In the genomic region with DNA sequence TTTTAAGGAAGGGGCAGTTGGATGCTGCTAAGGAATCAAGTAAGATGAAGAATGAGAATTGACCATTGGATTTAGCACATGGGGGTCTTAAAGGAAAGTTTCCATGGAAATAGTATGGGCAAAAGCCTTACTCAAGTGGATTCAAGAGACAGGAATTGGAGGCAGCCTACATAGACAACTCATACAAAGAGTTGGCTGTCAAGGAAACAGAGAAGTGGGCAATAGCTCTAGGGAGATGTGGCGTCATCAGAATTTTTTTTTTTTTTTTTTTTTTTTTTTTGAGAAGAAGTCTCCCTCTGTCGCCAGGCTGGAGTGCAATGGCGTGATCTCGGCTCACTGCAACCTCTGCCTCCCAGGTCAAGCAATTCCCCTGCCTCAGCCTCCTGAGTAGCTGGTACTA, we compare ENCODE assay signal across 27 cellular contexts. TPM values are rescaled to one million over a fixed set of nuclear protein-coding genes. Genes with fewer than 3 reads are reported as not detected.
A peak's percentile ranks its signal among the peaks of the same experiment; 100 is the strongest.
DNase-seq lines count a peak whose midpoint lies in the region; TF ChIP-seq lines count a peak whose summit lies in the region.
"Had no signal": no experiment of that assay in that cellular context is flagged by ENCODE, and none has a peak within 500 bp of the region (broad histone marks: within the 10 kb centered on the region; RNA-seq: fewer than 3 reads in every experiment).

No MANE protein-coding gene starts in this region.

- no peak overlapping the region for H3K4me3 Mint-ChIP-seq in MCF 10A (ENCODE audit: unreplicated experiment)
- no peak overlapping the region for H3K4me3 Mint-ChIP-seq in endodermal cell
- no peak overlapping the region for H3K4me3 Mint-ChIP-seq in type B pancreatic cell
- no peak overlapping the region for H3K4me3 Mint-ChIP-seq in activated T-helper 2 cell treated with anti-CD3 and anti-CD28 coated beads, Interferon-gamma antibody, Interleukin-2, Interleukin-4, amounts not matched to agents 10 μg/mL and 5 μg/mL and 100 μg/mL, durations not matched to agents 14 hours and 24 hours and 36 hours (ENCODE audit: low read depth)
- H3K4me3 Mint-ChIP-seq: activated CD4-positive, alpha-beta T cell treated with anti-CD3 and anti-CD28 coated beads for 36 hours; activated T-cell treated with anti-CD3 and anti-CD28 coated beads, Interleukin-2, amount 50 U/mL, for 4 hours; CD14-positive monocyte; GM23338; T-cell had no signal

- H3K36me3 ChIP-seq in breast epithelium (no peaks in the 10 kb centered on the region), PC-9 (ENCODE audit: low read depth) (no peaks in the 10 kb centered on the region), endodermal cell (ENCODE audit: control insufficient read depth, insufficient read depth, low read length) (no peaks in the 10 kb centered on the region)
- H3K36me3 ChIP-seq: cardiac muscle cell, prostate gland, tibial nerve had no signal

- intact Hi-C loops in MCF 10A (cut with micrococcal nuclease), result no loop called here
- intact Hi-C loops in breast epithelium (cut with DNase I; ENCODE audit: low total_unique reads), result no loop called here
- intact Hi-C loops in PC-9 (cut with micrococcal nuclease; ENCODE audit: unreplicated experiment), result loop anchor here (5.0 kb wide), 3 partner anchors 371 to 421 kb away; no protein-coding TSS in a partner anchor
- intact Hi-C loops in activated T-helper 2 cell treated with anti-CD3 and anti-CD28 coated beads, Interferon-gamma antibody, Interleukin-2, Interleukin-4, amounts not matched to agents 10 μg/mL and 5 μg/mL and 100 μg/mL, durations not matched to agents 14 hours and 24 hours and 36 hours (cut with micrococcal nuclease), result no loop called here

- peaks cover 5% of the 10 kb centered on the region for H3K36me3 Mint-ChIP-seq in MCF 10A (ENCODE audit: insufficient read depth, unreplicated experiment)
- H3K36me3 Mint-ChIP-seq in endodermal cell (ENCODE audit: low read depth), result no peaks in the 10 kb centered on the region
- H3K36me3 Mint-ChIP-seq in type B pancreatic cell, result peaks cover 13% of the 10 kb centered on the region
- no peaks in the 10 kb centered on the region for H3K36me3 Mint-ChIP-seq in activated T-helper 2 cell treated with anti-CD3 and anti-CD28 coated beads, Interferon-gamma antibody, Interleukin-2, Interleukin-4, amounts not matched to agents 10 μg/mL and 5 μg/mL and 100 μg/mL, durations not matched to agents 14 hours and 24 hours and 36 hours (ENCODE audit: low read depth)
- H3K36me3 Mint-ChIP-seq: activated naive CD4-positive, alpha-beta T cell treated with anti-CD3 and anti-CD28 coated beads, Interleukin-2, amount 50 U/mL, for 72 hours; CD14-positive monocyte; T-cell had no signal

- CTCF ChIA-PET in MCF 10A (lab: Yijun Ruan, JAX), result interaction anchor here (0.5 to 5.2 kb wide), 4 partner anchors 13 to 1172 kb away, joined by 3 to 62 read pairs (median 3); no protein-coding TSS in a partner anchor
- CTCF ChIA-PET in PC-9 (lab: Charles Lee), result no interaction called here

- no peaks in the 10 kb centered on the region for H3K9me3 ChIP-seq in breast epithelium
- H3K9me3 ChIP-seq in PC-9 (ENCODE audit: insufficient read depth, low read depth), result no peaks in the 10 kb centered on the region
- peaks cover 25% of the 10 kb centered on the region for H3K9me3 ChIP-seq in endodermal cell (ENCODE audit: control insufficient read depth, low read length)
- H3K9me3 ChIP-seq: prostate gland, tibial nerve had no signal

- H3K27ac ChIP-seq in breast epithelium (no peak overlapping the region), PC-9 (peak overlapping the region; percentile 100), endodermal cell (ENCODE audit: low read depth, low read length) (no peak overlapping the region)
- H3K27ac ChIP-seq: cardiac muscle cell, coronary artery, prostate gland, tibial nerve had no signal

- POLR2A ChIA-PET in MCF 10A (lab: Yijun Ruan, JAX) (interaction anchor here (0.6 to 3.3 kb wide), 3 partner anchors 13 to 394 kb away, joined by 3 to 41 read pairs (median 4); no protein-coding TSS in a partner anchor), PC-9 (lab: Charles Lee; ENCODE audit: unreplicated experiment) (interaction anchor here (0.6 kb wide), 1 partner anchor 518 kb away, joined by 16 read pairs; no protein-coding TSS in a partner anchor)

- 0 out of 2 replicates have a peak overlapping the region, but pooled peaks have one; percentile 13 for H3K4me2 ChIP-seq in PC-9
- H3K4me2 ChIP-seq: GM23338 had no signal

- no peak overlapping the region for H3K9ac ChIP-seq in endodermal cell (ENCODE audit: extremely low read depth, low read length, poor library complexity, severe bottlenecking)

- no peak for DNase-seq in MCF 10A (ENCODE audit: unreplicated experiment)
- DNase-seq in breast epithelium (ENCODE audit: low spot score in 2 of 2), result no peak
- DNase-seq in PC-9, result no peak
- DNase-seq in endodermal cell, result peak; percentile 6
- DNase-seq in type B pancreatic cell (ENCODE audit: extremely low spot score, unreplicated experiment), result no peak
- no peak for DNase-seq in activated T-helper 2 cell treated with anti-CD3 and anti-CD28 coated beads, Interferon-gamma antibody, Interleukin-2, Interleukin-4, amounts not matched to agents 10 μg/mL and 5 μg/mL and 100 μg/mL, durations not matched to agents 14 hours and 24 hours and 36 hours (ENCODE audit: low spot score)
- no peak for DNase-seq in germinal center (ENCODE audit: low spot score)
- DNase-seq in hepatic stellate cell (ENCODE audit: low spot score), result no peak
- DNase-seq: activated CD4-positive, alpha-beta T cell treated with anti-CD3 and anti-CD28 coated beads for 36 hours; activated T-cell treated with anti-CD3 and anti-CD28 coated beads, Interleukin-2, amount 50 U/mL, for 4 hours; anterior cingulate cortex; head of caudate nucleus; KBM-7; left cardiac atrium; mesenchymal stem cell; NCI-H1694 treated with DMSO at 0.1 percent for 48 hours; NCI-H526 treated with DMSO at 0.1 percent for 48 hours; SHP77 treated with DMSO at 0.1 percent for 48 hours; stimulated activated CD4-positive, alpha-beta T cell treated with anti-CD3 and anti-CD28 coated beads, Interleukin-15, amount 100 ng/mL, for 24 hours; T-cell had no signal

- H4K20me1 ChIP-seq in PC-9 (ENCODE audit: insufficient read depth), result no peaks in the 10 kb centered on the region

- H3K27me3 Mint-ChIP-seq in MCF 10A (ENCODE audit: insufficient read depth, unreplicated experiment), result no peaks in the 10 kb centered on the region
- H3K27me3 Mint-ChIP-seq in endodermal cell (ENCODE audit: insufficient read depth), result no peaks in the 10 kb centered on the region
- H3K27me3 Mint-ChIP-seq in type B pancreatic cell, result peaks cover 4% of the 10 kb centered on the region
- no peaks in the 10 kb centered on the region for H3K27me3 Mint-ChIP-seq in activated T-helper 2 cell treated with anti-CD3 and anti-CD28 coated beads, Interferon-gamma antibody, Interleukin-2, Interleukin-4, amounts not matched to agents 10 μg/mL and 5 μg/mL and 100 μg/mL, durations not matched to agents 14 hours and 24 hours and 36 hours (ENCODE audit: low read depth)
- H3K27me3 Mint-ChIP-seq: activated CD4-positive, alpha-beta T cell treated with anti-CD3 and anti-CD28 coated beads for 36 hours; T-cell had no signal

- H3K9me3 Mint-ChIP-seq in MCF 10A (ENCODE audit: unreplicated experiment) (no peaks in the 10 kb centered on the region), endodermal cell (no peaks in the 10 kb centered on the region), type B pancreatic cell (peaks cover 10% of the 10 kb centered on the region)
- H3K9me3 Mint-ChIP-seq in activated T-helper 2 cell treated with anti-CD3 and anti-CD28 coated beads, Interferon-gamma antibody, Interleukin-2, Interleukin-4, amounts not matched to agents 10 μg/mL and 5 μg/mL and 100 μg/mL, durations not matched to agents 14 hours and 24 hours and 36 hours, result no peaks in the 10 kb centered on the region
- H3K9me3 Mint-ChIP-seq: activated T-cell treated with anti-CD3 and anti-CD28 coated beads, Interleukin-2, amount 50 U/mL, for 4 hours; T-cell had no signal

- H3K4me1 ChIP-seq in breast epithelium, result no peaks in the 10 kb centered on the region
- peaks cover 76% of the 10 kb centered on the region for H3K4me1 ChIP-seq in PC-9 (replicated peaks; ENCODE audit: insufficient read depth)
- H3K4me1 ChIP-seq in endodermal cell (ENCODE audit: control insufficient read depth, insufficient read depth, low read length), result peaks cover 3% of the 10 kb centered on the region
- H3K4me1 ChIP-seq: prostate gland had no signal

- no peak for TF ChIP-seq POLR2A in breast epithelium (IDR thresholded peaks at IDR 0.05)

- 0 out of 2 replicates have a peak, but pooled peaks cover 8% of the 10 kb centered on the region for H3K79me2 ChIP-seq in PC-9 (ENCODE audit: low read depth)

- H3K4me3 ChIP-seq in breast epithelium, result no peak overlapping the region
- no peak overlapping the region for H3K4me3 ChIP-seq in PC-9
- H3K4me3 ChIP-seq in endodermal cell (ENCODE audit: low read length), result no peak overlapping the region
- H3K4me3 ChIP-seq: cardiac muscle cell, coronary artery, GM23338, prostate gland, tibial nerve had no signal

- H3F3A ChIP-seq in PC-9 (ENCODE audit: insufficient read depth, low read depth), result peaks cover 58% of the 10 kb centered on the region

- H3K27me3 ChIP-seq in breast epithelium, result no peaks in the 10 kb centered on the region
- no peaks in the 10 kb centered on the region for H3K27me3 ChIP-seq in PC-9 (ENCODE audit: insufficient read depth, low read depth)
- H3K27me3 ChIP-seq in endodermal cell (ENCODE audit: control insufficient read depth, insufficient read depth, low read length, poor library complexity, severe bottlenecking), result no peaks in the 10 kb centered on the region
- H3K27me3 ChIP-seq: cardiac muscle cell, tibial nerve had no signal

- no peaks in the 10 kb centered on the region for H3K9me2 ChIP-seq in PC-9 (ENCODE audit: insufficient read depth)

- BruUV-seq in MCF 10A (replicated peaks; lab: Mats Ljungman, UMichigan) (no TSS peak), PC-9 (replicated peaks; lab: Mats Ljungman, UMichigan) (no TSS peak)

- no peak overlapping the region for H2AFZ ChIP-seq in PC-9

- no peak for TF ChIP-seq CTCF in MCF 10A (IDR thresholded peaks at IDR 0.05; ENCODE audit: unreplicated experiment)
- TF ChIP-seq CTCF in breast epithelium (IDR thresholded peaks at IDR 0.05), result no peak
- TF ChIP-seq CTCF in PC-9 (conservative IDR thresholded peaks at IDR 0.05), result no peak
- no peak for TF ChIP-seq CTCF in endodermal cell (conservative IDR thresholded peaks at IDR 0.05)
- no peak for TF ChIP-seq CTCF in type B pancreatic cell (conservative IDR thresholded peaks at IDR 0.05)

- H3K27ac Mint-ChIP-seq in MCF 10A (ENCODE audit: low read depth, unreplicated experiment) (peak overlapping the region; percentile 25), endodermal cell (no peak overlapping the region), type B pancreatic cell (peak overlapping the region; percentile 40)
- no peak overlapping the region for H3K27ac Mint-ChIP-seq in activated T-helper 2 cell treated with anti-CD3 and anti-CD28 coated beads, Interferon-gamma antibody, Interleukin-2, Interleukin-4, amounts not matched to agents 10 μg/mL and 5 μg/mL and 100 μg/mL, durations not matched to agents 14 hours and 24 hours and 36 hours
- H3K27ac Mint-ChIP-seq: GM23338 had no signal

- H3K4me1 Mint-ChIP-seq in MCF 10A (ENCODE audit: insufficient read depth, unreplicated experiment), result peaks cover 39% of the 10 kb centered on the region
- peaks cover 55% of the 10 kb centered on the region for H3K4me1 Mint-ChIP-seq in endodermal cell
- peaks cover 12% of the 10 kb centered on the region for H3K4me1 Mint-ChIP-seq in type B pancreatic cell (ENCODE audit: unreplicated experiment)
- peaks cover 34% of the 10 kb centered on the region for H3K4me1 Mint-ChIP-seq in activated T-helper 2 cell treated with anti-CD3 and anti-CD28 coated beads, Interferon-gamma antibody, Interleukin-2, Interleukin-4, amounts not matched to agents 10 μg/mL and 5 μg/mL and 100 μg/mL, durations not matched to agents 14 hours and 24 hours and 36 hours (ENCODE audit: low read depth)

- 92% methylated on average over 4 of the region's 4 CpGs; no CpG with 5 or more reads in 1 of the 2 experiments for WGBS in endodermal cell (ENCODE audit: insufficient coverage in 1 of 2, insufficient read length in 1 of 2), 2 experiments

RNA-seq across cellular contexts. Expression of a gene that starts 11.5 kb away (rescaled TPM):
- total RNA-seq in MCF 10A (2022) (47.0 and 47.7 TPM in 2 replicates), breast epithelium (10 to 100 TPM; 44.8 to 81.1 (median 60.0) TPM), PC-9 (2021) (192 and 196 TPM in 2 replicates), endodermal cell (100 to 1,000 TPM in 1 of 2 donors, 10 to 100 TPM in 1; 92.3 to 154 TPM), type B pancreatic cell (ENCODE audit: low replicate concordance) (73.0 and 142 TPM in 2 replicates)
- polyA plus RNA-seq in endodermal cell (2013, experiment 1 of 2), result 65.1 TPM
- polyA plus RNA-seq in endodermal cell (2013, experiment 2 of 2), result 59.8 TPM
- 114 and 120 TPM in 2 replicates for total RNA-seq in activated T-helper 2 cell treated with anti-CD3 and anti-CD28 coated beads, Interferon-gamma antibody, Interleukin-2, Interleukin-4, amounts not matched to agents 10 μg/mL and 5 μg/mL and 100 μg/mL, durations not matched to agents 14 hours and 24 hours and 36 hours

RNA-seq across cellular contexts. Expression of a gene that starts 16.2 kb away (rescaled TPM):
- total RNA-seq in MCF 10A (2022), result 8.0 and 8.2 TPM in 2 replicates
- total RNA-seq in breast epithelium, result 100 to 1,000 TPM in 1 of 3 donors, 10 to 100 TPM in 2; 26.7 to 236 (median 41.4) TPM
- 23.3 and 24.9 TPM in 2 replicates for total RNA-seq in PC-9 (2021)
- 1 to 10 TPM; 1.8 to 3.2 TPM for total RNA-seq in endodermal cell
- 8.8 TPM for polyA plus RNA-seq in endodermal cell (2013, experiment 1 of 2)
- 7.7 TPM for polyA plus RNA-seq in endodermal cell (2013, experiment 2 of 2)
- 2.9 and 5.6 TPM in 2 replicates for total RNA-seq in type B pancreatic cell (ENCODE audit: low replicate concordance)
- 5.3 and 6.0 TPM in 2 replicates for total RNA-seq in activated T-helper 2 cell treated with anti-CD3 and anti-CD28 coated beads, Interferon-gamma antibody, Interleukin-2, Interleukin-4, amounts not matched to agents 10 μg/mL and 5 μg/mL and 100 μg/mL, durations not matched to agents 14 hours and 24 hours and 36 hours

Comparison
In these comparisons a context has a peak if more than half of its experiments do, and no peak if none do; other contexts are left out.
1. H3K27ac Mint-ChIP-seq: peak in MCF 10A (single experiment) and type B pancreatic cell (single experiment); none in endodermal cell (single experiment) and activated T-helper 2 cell treated with anti-CD3 and anti-CD28 coated beads, Interferon-gamma antibody, Interleukin-2, Interleukin-4, amounts not matched to agents 10 μg/mL and 5 μg/mL and 100 μg/mL, durations not matched to agents 14 hours and 24 hours and 36 hours (single experiment).